In genomic region chr6:35468181-35468979, GRCh38 we compare ENCODE assay signal across 8 cellular contexts. TPM values are rescaled to one million over a fixed set of nuclear protein-coding genes. Genes with fewer than 3 reads are reported as not detected.
DNase-seq lines count a peak whose midpoint lies in the region; ATAC-seq and TF ChIP-seq lines count a peak whose summit lies in the region.

RPL10A (plus strand) TSS chr6:35468401; CDS start chr6:35468435, 34 bp downstream.

- H3K4me3 Mint-ChIP-seq in GM23338, result peak within 1 kb of the TSS; percentile 93
- H3K4me3 Mint-ChIP-seq in nephron progenitor cell, result peak within 1 kb of the TSS; percentile 95
- H3K4me3 Mint-ChIP-seq in stimulated activated naive CD8-positive, alpha-beta T cell treated with anti-CD3 and anti-CD28 coated beads, Interleukin-15, amount 100 ng/mL, for 72 hours, result peak within 1 kb of the TSS; percentile 91 to 98

- peaks cover 40% of the 10 kb centered on the region for H4K20me1 ChIP-seq in GM23338 (replicated peaks; ENCODE audit: insufficient read depth)

- peak within 1 kb of the TSS; percentile 100 for H3K4me2 ChIP-seq in GM23338

- H3K4me1 Mint-ChIP-seq in GM23338 (peaks cover 43% of the 10 kb centered on the region), nephron progenitor cell (peaks cover 42% of the 10 kb centered on the region)
- peaks cover 58% of the 10 kb centered on the region for H3K4me1 Mint-ChIP-seq in stimulated activated naive CD8-positive, alpha-beta T cell treated with anti-CD3 and anti-CD28 coated beads, Interleukin-15, amount 100 ng/mL, for 72 hours

- peaks cover 33% of the 10 kb centered on the region for H3K79me2 ChIP-seq in GM23338 (replicated peaks; ENCODE audit: insufficient read depth)

- H3K4me1 ChIP-seq in GM23338 (ENCODE audit: insufficient read depth), result peaks cover 25% of the 10 kb centered on the region
- peaks cover 14% of the 10 kb centered on the region for H3K4me1 ChIP-seq in RWPE2 (ENCODE audit: insufficient read depth, poor library complexity, severe bottlenecking)

- peak; percentile 83 for ATAC-seq in GM23338
- ATAC-seq in RWPE2 (ENCODE audit: low read depth), result peak; percentile 65
- ATAC-seq in stimulated activated naive CD8-positive, alpha-beta T cell treated with anti-CD3 and anti-CD28 coated beads, Interleukin-15, amount 100 ng/mL, for 72 hours, result peak; percentile 94

- H3K9me3 ChIP-seq in RWPE2 (ENCODE audit: severe bottlenecking), result no peaks in the 10 kb centered on the region

- H3F3A ChIP-seq in GM23338 (replicated peaks; ENCODE audit: low read depth), result peaks cover 53% of the 10 kb centered on the region

- peak within 1 kb of the TSS; percentile 95 for H2AFZ ChIP-seq in GM23338

- H3K9me3 Mint-ChIP-seq in GM23338, result peaks cover 8% of the 10 kb centered on the region; the same call in 2 of the 3 replicates
- H3K9me3 Mint-ChIP-seq in nephron progenitor cell, result no peaks in the 10 kb centered on the region
- no peaks in the 10 kb centered on the region for H3K9me3 Mint-ChIP-seq in stimulated activated naive CD8-positive, alpha-beta T cell treated with anti-CD3 and anti-CD28 coated beads, Interleukin-15, amount 100 ng/mL, for 72 hours

- peak; percentile 97 for DNase-seq in EL
- DNase-seq in GM23338 (ENCODE audit: low spot score), result peak; percentile 98
- peak; percentile 98 for DNase-seq in LoVo (ENCODE audit: low spot score)
- peak; percentile 92 for DNase-seq in RWPE2 (ENCODE audit: low spot score)
- DNase-seq in activated T-helper 9 cell treated with anti-CD3 and anti-CD28 coated beads, Interleukin-2, amount 50 U/mL, for 16 hours (ENCODE audit: low read depth), result peak; percentile 91
- DNase-seq in fibroblast of pulmonary artery (ENCODE audit: low read depth), result peak; percentile 98
- peak; percentile 93 for DNase-seq in nephron progenitor cell
- peak; percentile 95 to 96 for DNase-seq in stimulated activated naive CD8-positive, alpha-beta T cell treated with anti-CD3 and anti-CD28 coated beads, Interleukin-15, amount 100 ng/mL, for 72 hours

- peak within 1 kb of the TSS; percentile 99 for H3K27ac Mint-ChIP-seq in GM23338
- peak within 1 kb of the TSS; percentile 100 for H3K27ac Mint-ChIP-seq in nephron progenitor cell
- H3K27ac Mint-ChIP-seq in stimulated activated naive CD8-positive, alpha-beta T cell treated with anti-CD3 and anti-CD28 coated beads, Interleukin-15, amount 100 ng/mL, for 72 hours, result peak within 1 kb of the TSS; percentile 99 to 100

- H3K9me2 ChIP-seq in GM23338 (ENCODE audit: insufficient read depth), result no peaks in the 10 kb centered on the region

- peaks cover 5% of the 10 kb centered on the region; the same call in 1 of the 2 replicates for H3K27me3 ChIP-seq in GM23338 (ENCODE audit: insufficient read depth)
- no peaks in the 10 kb centered on the region for H3K27me3 ChIP-seq in RWPE2 (ENCODE audit: insufficient read depth, poor library complexity, severe bottlenecking)

- peak within 1 kb of the TSS; percentile 100 for H3K4me3 ChIP-seq in GM23338
- peak within 1 kb of the TSS; percentile 98 for H3K4me3 ChIP-seq in RWPE2 (ENCODE audit: severe bottlenecking)
- H3K4me3 ChIP-seq in fibroblast of pulmonary artery (replicated peaks; ENCODE audit: low read depth, low read length), result peak within 1 kb of the TSS; percentile 92

- peak; percentile 87 to 93 for TF ChIP-seq CTCF in GM23338 (conservative IDR thresholded peaks at IDR 0.05; ENCODE audit: low read depth in 2 of 2)
- TF ChIP-seq CTCF in RWPE2 (IDR thresholded peaks at IDR 0.05; ENCODE audit: poor library complexity, severe bottlenecking), result peak; percentile 98
- TF ChIP-seq CTCF in fibroblast of pulmonary artery (IDR thresholded peaks at IDR 0.05; ENCODE audit: low read length, missing control alignments), result peak; percentile 91
- peak; percentile 91 for TF ChIP-seq CTCF in nephron progenitor cell (IDR thresholded peaks at IDR 0.05)

- H3K36me3 ChIP-seq in GM23338 (ENCODE audit: insufficient read depth) (peaks cover 38% of the 10 kb centered on the region), RWPE2 (ENCODE audit: low read depth) (peaks cover 79% of the 10 kb centered on the region)

- H3K36me3 Mint-ChIP-seq in GM23338 (ENCODE audit: low read depth) (peaks cover 79% of the 10 kb centered on the region), nephron progenitor cell (ENCODE audit: low read depth) (peaks cover 68% of the 10 kb centered on the region)

- peaks cover 48% of the 10 kb centered on the region for H3K27me3 Mint-ChIP-seq in GM23338 (ENCODE audit: insufficient read depth, low read depth, poor library complexity)
- H3K27me3 Mint-ChIP-seq in nephron progenitor cell (ENCODE audit: low read depth, poor library complexity), result peaks cover 11% of the 10 kb centered on the region
- H3K27me3 Mint-ChIP-seq in stimulated activated naive CD8-positive, alpha-beta T cell treated with anti-CD3 and anti-CD28 coated beads, Interleukin-15, amount 100 ng/mL, for 72 hours, result no peaks in the 10 kb centered on the region

- H3K27ac ChIP-seq in GM23338 (ENCODE audit: low read depth) (peak within 1 kb of the TSS; percentile 96), RWPE2 (ENCODE audit: poor library complexity, severe bottlenecking) (peak within 1 kb of the TSS; percentile 91)

TF ChIP-seq in GM23338, 12 proteins besides CTCF, POLR2A, EP300 and RAD21:
- TF ChIP-seq CREB1 (CRISPR knock-in tag; IDR thresholded peaks at IDR 0.05; ENCODE audit: low read depth) (peak; percentile 60), POLR2AphosphoS5 (IDR thresholded peaks at IDR 0.05; ENCODE audit: low read depth) (peak; percentile 100), STAT1 (IDR thresholded peaks at IDR 0.05; ENCODE audit: unreplicated experiment) (no peak), ETS1 (IDR thresholded peaks at IDR 0.05) (peak; percentile 80), REST (IDR thresholded peaks at IDR 0.05; ENCODE audit: unreplicated experiment) (peak; percentile 50)

RNA-seq across cellular contexts. Expression of gene RPL10A, which starts in this region (rescaled TPM):
- 1,297 and 1,329 TPM in 2 replicates for total RNA-seq in GM23338 (2014; rRNA removed; shearing (Covaris generic))
- polyA plus RNA-seq in GM23338 (2016; fragmentation: Nextera tagmentation; extraction: Ambion mirVana), result 686 and 730 TPM in 2 replicates

Comparison
In these comparisons a context has a peak if more than half of its experiments do, and no peak if none do; other contexts are left out.
1. Peak in every context shown above with its lines: DNase-seq, ATAC-seq, H3K4me3 ChIP-seq and H3K27ac ChIP-seq.